12 cellular contexts compared by ENCODE assay signal in genomic region chr20:19817017-19817416, GRCh38. TPM values are rescaled to one million over a fixed set of nuclear protein-coding genes. Genes with fewer than 3 reads are reported as not detected.
DNase-seq lines count a peak whose midpoint lies in the region; ATAC-seq and TF ChIP-seq lines count a peak whose summit lies in the region.
"Had no signal": no experiment of that assay in that cellular context is flagged by ENCODE, and none has a peak within 500 bp of the region (broad histone marks: within the 10 kb centered on the region; RNA-seq: fewer than 3 reads in every experiment).

No MANE protein-coding gene starts in this region.

- intact Hi-C loops in heart left ventricle (cut with DNase I) (loop anchor here in 5 of 10 donors (2.0 to 10.0 kb wide), 3 partner anchors 68 to 72 kb away; no protein-coding TSS in a partner anchor), spleen (cut with DNase I; ENCODE audit: low total_unique reads) (no loop called here), dorsolateral prefrontal cortex (cut with DNase I) (no loop called here)

- TF ChIP-seq POLR2A in heart left ventricle (IDR thresholded peaks at IDR 0.05) (no peak), spleen (IDR thresholded peaks at IDR 0.05) (no peak)

- H3K4me3 ChIP-seq in HFF-Myc (replicated peaks; ENCODE audit: low read depth, low read length): no peak overlapping the region
- H3K4me3 ChIP-seq in heart left ventricle: no peak overlapping the region
- no peak overlapping the region for H3K4me3 ChIP-seq in spleen
- no peak overlapping the region for H3K4me3 ChIP-seq in dorsolateral prefrontal cortex
- H3K4me3 ChIP-seq: ovary had no signal

- 60 to 83% (median 65%) methylated on average over 5 of the region's 5 CpGs for WGBS in heart left ventricle, 4 donors
- WGBS in spleen, 5 donors: 51 to 82% (median 70%) methylated on average over 5 of the region's 5 CpGs

- H3K27me3 ChIP-seq in heart left ventricle: no peaks in the 10 kb centered on the region
- H3K27me3 ChIP-seq in spleen (replicated peaks in 1 of 7): no peaks in the 10 kb centered on the region
- H3K27me3 ChIP-seq in dorsolateral prefrontal cortex: no peaks in the 10 kb centered on the region
- H3K27me3 ChIP-seq: ovary had no signal

- ATAC-seq in heart left ventricle: peak; percentile 22 to 89 (median 69)
- ATAC-seq: activated T-helper 17 cell treated with anti-CD3 and anti-CD28 coated beads, Interleukin-2, amount 50 U/mL, for 72 hours; HCT116 had no signal

- H3K27ac ChIP-seq in heart left ventricle: peak overlapping the region in 11 of 12 donors; percentile 42 to 78 (median 62)
- H3K27ac ChIP-seq in spleen: peak overlapping the region in 7 of 8 donors; percentile 39 to 71 (median 60)
- peak overlapping the region in 2 of 59 donors; percentile 11 to 45 for H3K27ac ChIP-seq in dorsolateral prefrontal cortex
- H3K27ac ChIP-seq: ovary had no signal

- H3K36me3 ChIP-seq in heart left ventricle (no peaks in the 10 kb centered on the region), spleen (no peaks in the 10 kb centered on the region)
- H3K36me3 ChIP-seq: ovary had no signal

- TF ChIP-seq CTCF in HFF-Myc (IDR thresholded peaks at IDR 0.05; ENCODE audit: low read depth, low read length, missing control alignments) (no peak), heart left ventricle (IDR thresholded peaks at IDR 0.05) (no peak), spleen (IDR thresholded peaks at IDR 0.05 in 8 of 11, conservative IDR thresholded peaks at IDR 0.05 in 3 of 11) (no peak), dorsolateral prefrontal cortex (IDR thresholded peaks at IDR 0.05 in 54 of 56, conservative IDR thresholded peaks at IDR 0.05 in 2 of 56; ENCODE audit: low read depth in 1 of 56, partially characterized antibody in 56 of 56) (no peak)

- H3K4me1 ChIP-seq in heart left ventricle (peaks cover 2 to 67% (median 42%) of the 10 kb centered on the region in 12 donors), spleen (peaks cover 25 to 78% (median 47%) of the 10 kb centered on the region in 6 donors)

- DNase-seq in HFF-Myc (ENCODE audit: extremely low read depth, low read depth) (peak; percentile 75), amniotic epithelial cell (ENCODE audit: low read depth) (peak; percentile 91), heart left ventricle (peak in 4 of 5 donors; percentile 61 to 78 (median 70)), spleen (no peak), NCI-H2171 (lab: John Stamatoyannopoulos, UW) (no peak), dorsolateral prefrontal cortex (no peak)
- no peak for DNase-seq in NK-92 treated with Interleukin-12 subunit alpha and Interleukin-12 subunit beta, amount 100 ng/mL, for 24 hours (lab: John Stamatoyannopoulos, UW)
- DNase-seq: activated CD4-positive, CD25-positive, alpha-beta regulatory T cell; NCI-H1417 treated with DMSO at 0.1 percent for 48 hours; ovary had no signal

- peaks cover 0 to 7% (median 0%) of the 10 kb centered on the region in 12 donors for H3K9me3 ChIP-seq in heart left ventricle
- H3K9me3 ChIP-seq in spleen: peaks cover 0 to 10% (median 6%) of the 10 kb centered on the region in 8 donors
- H3K9me3 ChIP-seq: ovary had no signal

RNA-seq across cellular contexts. Expression of gene RIN2, which starts 59.0 kb away (rescaled TPM):
- total RNA-seq in heart left ventricle: 10 to 100 TPM; 44.2 to 76.5 (median 59.1) TPM
- 10 to 100 TPM; 15.0 to 15.7 TPM for polyA plus RNA-seq in heart left ventricle
- total RNA-seq in spleen: 100 to 1,000 TPM in 2 of 7 donors, 10 to 100 TPM in 5; 56.7 to 135 (median 93.7) TPM
- 10 to 100 TPM in 1 of 3 donors, 1 to 10 TPM in 2; 4.8 to 14.5 (median 6.2) TPM for polyA plus RNA-seq in spleen
- 10 to 100 TPM; 25.8 to 95.7 (median 45.8) TPM for total RNA-seq in dorsolateral prefrontal cortex
- total RNA-seq: activated T-helper 17 cell treated with anti-CD3 and anti-CD28 coated beads, Interleukin-2, amount 50 U/mL, for 72 hours had no signal

Comparison
In these comparisons a context has a peak if more than half of its experiments do, and no peak if none do; other contexts are left out.
1. DNase-seq: peak in HFF-Myc (single experiment), amniotic epithelial cell (single experiment) and heart left ventricle (4 of 5); none in spleen (single experiment), NCI-H2171 (single experiment), NK-92 treated with Interleukin-12 subunit alpha and Interleukin-12 subunit beta, amount 100 ng/mL, for 24 hours (single experiment) and dorsolateral prefrontal cortex (0 of 10).